11 cellular contexts compared by ENCODE assay signal in genomic region chr10:93461124-93461806, GRCh38. TPM values are rescaled to one million over a fixed set of nuclear protein-coding genes. Genes with fewer than 3 reads are reported as not detected.
DNase-seq lines count a peak whose midpoint lies in the region; ATAC-seq and TF ChIP-seq lines count a peak whose summit lies in the region.
"Had no signal": no experiment of that assay in that cellular context is flagged by ENCODE, and none has a peak within 500 bp of the region (broad histone marks: within the 10 kb centered on the region; RNA-seq: fewer than 3 reads in every experiment).

No MANE protein-coding gene starts in this region.

- no peak overlapping the region for H3K4me3 Mint-ChIP-seq in CD14-positive monocyte
- no peak overlapping the region for H3K4me3 Mint-ChIP-seq in brain
- no peak overlapping the region for H3K4me3 Mint-ChIP-seq in naive thymus-derived CD4-positive, alpha-beta T cell
- H3K4me3 Mint-ChIP-seq: activated naive CD4-positive, alpha-beta T cell treated with anti-CD3 and anti-CD28 coated beads for 36 hours had no signal

- H3K36me3 ChIP-seq in muscle layer of colon (ENCODE audit: insufficient read depth, low read length), result peaks cover 6% of the 10 kb centered on the region
- no peaks in the 10 kb centered on the region for H3K36me3 ChIP-seq in naive thymus-derived CD4-positive, alpha-beta T cell (ENCODE audit: control insufficient read depth in 2 of 3, insufficient read depth in 3 of 3, low read length in 3 of 3)

- peaks cover 0 to 6% (median 2%) of the 10 kb centered on the region in 3 donors for H3K27me3 Mint-ChIP-seq in CD14-positive monocyte (ENCODE audit: low read depth in 3 of 3)
- H3K27me3 Mint-ChIP-seq in brain, result no peaks in the 10 kb centered on the region
- H3K27me3 Mint-ChIP-seq in naive thymus-derived CD4-positive, alpha-beta T cell, result peaks cover 0 to 5% (median 0%) of the 10 kb centered on the region in 5 donors

- H3K9me3 Mint-ChIP-seq in CD14-positive monocyte (no peaks in the 10 kb centered on the region), brain (peaks cover 0 to 5% (median 0%) of the 10 kb centered on the region in 5 experiments)
- no peaks in the 10 kb centered on the region for H3K9me3 Mint-ChIP-seq in naive thymus-derived CD4-positive, alpha-beta T cell
- H3K9me3 Mint-ChIP-seq: activated naive CD4-positive, alpha-beta T cell treated with anti-CD3 and anti-CD28 coated beads for 36 hours had no signal

- H3K27me3 ChIP-seq in muscle layer of colon (ENCODE audit: control insufficient read depth in 1 of 2, insufficient read depth in 2 of 2, low read length in 2 of 2), result no peaks in the 10 kb centered on the region
- no peaks in the 10 kb centered on the region for H3K27me3 ChIP-seq in naive thymus-derived CD4-positive, alpha-beta T cell (ENCODE audit: control insufficient read depth in 2 of 2, insufficient read depth in 2 of 2, low read length in 2 of 2)

- peak overlapping the region in 4 of 7 donors; percentile 24 to 68 (median 57) for H3K27ac Mint-ChIP-seq in CD14-positive monocyte
- peak overlapping the region in 3 of 5 experiments; percentile 2 to 78 (median 75) for H3K27ac Mint-ChIP-seq in brain
- peak overlapping the region in 1 of 9 donors; percentile 3 for H3K27ac Mint-ChIP-seq in naive thymus-derived CD4-positive, alpha-beta T cell
- H3K27ac Mint-ChIP-seq: activated naive CD4-positive, alpha-beta T cell treated with anti-CD3 and anti-CD28 coated beads for 36 hours had no signal

- POLR2A ChIA-PET in naive thymus-derived CD4-positive, alpha-beta T cell (lab: Charles Lee), result interaction anchor here (0.8 kb wide), 1 partner anchor 10 kb away, joined by 4 read pairs; no protein-coding TSS in a partner anchor

- ATAC-seq in GM21390 (IDR thresholded peaks at IDR 0.05; ENCODE audit: unreplicated experiment) (no peak), HG02588 (IDR thresholded peaks at IDR 0.05; ENCODE audit: unreplicated experiment) (no peak)
- ATAC-seq in naive thymus-derived CD4-positive, alpha-beta T cell, result no peak
- ATAC-seq: HepG2 had no signal

- H3K4me3 ChIP-seq in muscle layer of colon (ENCODE audit: low read depth in 1 of 2, low read length in 2 of 2), result no peak overlapping the region
- no peak overlapping the region for H3K4me3 ChIP-seq in naive thymus-derived CD4-positive, alpha-beta T cell (ENCODE audit: low read length)

- no peak overlapping the region for H3K9ac ChIP-seq in muscle layer of colon (ENCODE audit: low read length)

- intact Hi-C loops in CD14-positive monocyte (cut with micrococcal nuclease), result no loop called here
- intact Hi-C loops in naive thymus-derived CD4-positive, alpha-beta T cell (cut with micrococcal nuclease), result no loop called here

- H3K4me1 ChIP-seq in muscle layer of colon (ENCODE audit: insufficient read depth, low read length), result peaks cover 88% of the 10 kb centered on the region
- no peaks in the 10 kb centered on the region for H3K4me1 ChIP-seq in naive thymus-derived CD4-positive, alpha-beta T cell (ENCODE audit: control insufficient read depth in 2 of 2, insufficient read depth in 2 of 2, low read length in 2 of 2)

- peaks cover 64% of the 10 kb centered on the region for H3K4me1 Mint-ChIP-seq in CD14-positive monocyte
- peaks cover 55% of the 10 kb centered on the region for H3K4me1 Mint-ChIP-seq in brain
- peaks cover 0 to 21% (median 0%) of the 10 kb centered on the region in 7 donors for H3K4me1 Mint-ChIP-seq in naive thymus-derived CD4-positive, alpha-beta T cell

- H3K27ac ChIP-seq in muscle layer of colon (ENCODE audit: low read depth, low read length), result peak overlapping the region; percentile 67
- no peak overlapping the region for H3K27ac ChIP-seq in naive thymus-derived CD4-positive, alpha-beta T cell (ENCODE audit: low read depth, low read length)

- no peaks in the 10 kb centered on the region for H3K9me3 ChIP-seq in muscle layer of colon (ENCODE audit: low read length)
- H3K9me3 ChIP-seq in naive thymus-derived CD4-positive, alpha-beta T cell (ENCODE audit: control insufficient read depth in 2 of 3, low read length in 3 of 3), result no peaks in the 10 kb centered on the region

- CTCF ChIA-PET in naive thymus-derived CD4-positive, alpha-beta T cell (lab: Charles Lee), result no interaction called here

- TF ChIP-seq CTCF in CD14-positive monocyte (IDR thresholded peaks at IDR 0.05) (no peak), brain (conservative IDR thresholded peaks at IDR 0.05) (no peak)

- DNase-seq in CD14-positive monocyte (ENCODE audit: low spot score) (no peak), M059J (ENCODE audit: low read depth) (peak; percentile 78), iPS-NIHi7 (ENCODE audit: extremely low spot score) (no peak)
- DNase-seq in naive thymus-derived CD4-positive, alpha-beta T cell, result no peak
- DNase-seq: activated naive CD4-positive, alpha-beta T cell treated with anti-CD3 and anti-CD28 coated beads for 36 hours; stimulated activated CD4-positive, alpha-beta T cell treated with anti-CD3 and anti-CD28 coated beads, Interleukin-4, amount 100 ng/mL, for 1 hour had no signal

- H3K36me3 Mint-ChIP-seq in CD14-positive monocyte (peaks cover 32 to 43% of the 10 kb centered on the region in 2 donors), brain (no peaks in the 10 kb centered on the region)
- no peaks in the 10 kb centered on the region for H3K36me3 Mint-ChIP-seq in naive thymus-derived CD4-positive, alpha-beta T cell

RNA-seq across cellular contexts. Expression of gene MYOF, which starts 20.9 kb away (rescaled TPM):
- polyA plus RNA-seq in CD14-positive monocyte, result 10 to 100 TPM in 1 of 2 donors, 1 to 10 TPM in 1; 9.7 to 14.5 TPM
- 80.3 and 128 TPM in 2 replicates for total RNA-seq in M059J (2014; rRNA removed; shearing (Covaris generic))
- polyA plus RNA-seq in brain (ENCODE audit: insufficient read depth, low read depth, low replicate concordance), result 8.0 TPM
- total RNA-seq in naive thymus-derived CD4-positive, alpha-beta T cell, result 10 to 100 TPM in 1 of 5 experiments, 1 to 10 TPM in 3, under 1 TPM in 1; 0.57 to 31.2 (median 1.5) TPM
- not detected for polyA plus RNA-seq in naive thymus-derived CD4-positive, alpha-beta T cell

RNA-seq across cellular contexts. Expression of gene CEP55, which starts 35.1 kb away (rescaled TPM):
- polyA plus RNA-seq in CD14-positive monocyte (under 1 TPM in 1 of 2 donors, not detected in 1; 0.26 TPM), brain (ENCODE audit: insufficient read depth, low read depth, low replicate concordance) (15.2 TPM)
- total RNA-seq in M059J (2014; rRNA removed; shearing (Covaris generic)), result 85.5 and 87.9 TPM in 2 replicates
- total RNA-seq in naive thymus-derived CD4-positive, alpha-beta T cell, result 10 to 100 TPM in 1 of 5 experiments, under 1 TPM in 1, not detected in 3; 0.54 to 48.6 TPM
- not detected for polyA plus RNA-seq in naive thymus-derived CD4-positive, alpha-beta T cell

Comparison
In these comparisons a context has a peak if more than half of its experiments do, and no peak if none do; other contexts are left out.
1. RNA of gene CEP55, which starts 35.1 kb away (polyA plus RNA-seq): 15.2 TPM in brain (single experiment); 0.26 TPM in CD14-positive monocyte and not detected in naive thymus-derived CD4-positive, alpha-beta T cell; every median in the first group is over 10 times any median in the second.